19 cellular contexts compared by ENCODE assay signal in the genomic region with DNA sequence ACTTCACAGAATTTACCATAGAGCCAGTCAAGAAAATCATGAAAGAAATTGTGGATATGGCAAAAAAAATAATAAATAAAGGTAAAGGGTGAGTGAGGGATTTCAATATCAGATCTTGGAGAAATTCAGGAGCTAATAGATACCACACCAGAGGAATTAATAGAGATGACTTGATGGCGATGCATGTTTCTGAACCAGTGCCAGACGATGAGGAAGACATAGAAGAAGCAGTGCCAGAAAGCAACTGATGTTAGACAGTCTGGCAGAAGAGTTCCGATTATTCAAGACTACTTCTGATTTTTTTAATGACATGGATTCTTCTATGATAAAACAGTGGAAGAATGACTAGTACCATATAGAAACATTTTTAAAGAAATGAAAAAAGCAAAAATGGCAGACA.
DNase-seq lines count a peak whose midpoint lies in the region; ATAC-seq, FAIRE-seq and TF ChIP-seq lines count a peak whose summit lies in the region.
"Had no signal": no experiment of that assay in that cellular context is flagged by ENCODE, and none has a peak within 500 bp of the region (broad histone marks: within the 10 kb centered on the region; RNA-seq: fewer than 3 reads in every experiment).

No MANE protein-coding gene starts in this region.

- no peaks in the 10 kb centered on the region for H3K9me2 ChIP-seq in GM23248 (ENCODE audit: insufficient read depth)
- no peaks in the 10 kb centered on the region for H3K9me2 ChIP-seq in PC-9 (ENCODE audit: insufficient read depth)
- no peaks in the 10 kb centered on the region for H3K9me2 ChIP-seq in GM23338 (ENCODE audit: insufficient read depth)

- intact Hi-C loops in PC-9 (cut with micrococcal nuclease; ENCODE audit: unreplicated experiment) (no loop called here), head of caudate nucleus (cut with DNase I) (no loop called here)

- H3K27me3 Mint-ChIP-seq in natural killer cell treated with Interleukin-12 subunit alpha and Interleukin-12 subunit beta and Interleukin-15 and Interleukin-18, amount 100 ng/mL, for 72 hours, result no peaks in the 10 kb centered on the region
- H3K27me3 Mint-ChIP-seq in GM23338 (ENCODE audit: insufficient read depth, low read depth, poor library complexity), result no peaks in the 10 kb centered on the region
- H3K27me3 Mint-ChIP-seq: CD4-positive, alpha-beta T cell had no signal

- H3K36me3 ChIP-seq in GM23248 (ENCODE audit: low read depth) (peaks cover 44% of the 10 kb centered on the region), PC-9 (ENCODE audit: low read depth) (no peaks in the 10 kb centered on the region), mesodermal cell (ENCODE audit: control insufficient read depth, insufficient read depth, low read length) (no peaks in the 10 kb centered on the region), GM23338 (ENCODE audit: insufficient read depth) (no peaks in the 10 kb centered on the region)

- no peak for FAIRE-seq in H54 (lab: Jason Lieb, UNC)
- FAIRE-seq: A549, H1, HTR-8/SVneo, K562 had no signal

- H3K9ac ChIP-seq in GM23248, result no peak overlapping the region

- no peaks in the 10 kb centered on the region for H3K9me3 Mint-ChIP-seq in natural killer cell treated with Interleukin-12 subunit alpha and Interleukin-12 subunit beta and Interleukin-15 and Interleukin-18, amount 100 ng/mL, for 72 hours
- no peaks in the 10 kb centered on the region for H3K9me3 Mint-ChIP-seq in GM23338
- H3K9me3 Mint-ChIP-seq: CD4-positive, alpha-beta T cell had no signal

- no TSS peak for BruUV-seq in PC-9 (replicated peaks; lab: Mats Ljungman, UMichigan)

- H3K4me1 ChIP-seq in GM23248 (ENCODE audit: insufficient read depth) (0 out of 2 replicates have a peak, but pooled peaks cover 8% of the 10 kb centered on the region), PC-9 (replicated peaks; ENCODE audit: insufficient read depth) (no peaks in the 10 kb centered on the region), mesodermal cell (ENCODE audit: control insufficient read depth, insufficient read depth, low read length, poor library complexity, severe bottlenecking) (no peaks in the 10 kb centered on the region), GM23338 (ENCODE audit: insufficient read depth) (no peaks in the 10 kb centered on the region)
- H3K4me1 ChIP-seq: A549 had no signal

- WGBS in GM23248 (ENCODE audit: low coverage in 1 of 2, low lambda C conversion rate in 2 of 2, missing lambda C conversion rate in 2 of 2), 2 experiments, result 28 to 34% methylated on average over 3 of the region's 3 CpGs
- 76 to 94% methylated on average over 2 to 3 of the region's 3 CpGs for WGBS in mesodermal cell (ENCODE audit: insufficient coverage in 2 of 2), 2 experiments

- H3K4me2 ChIP-seq in GM23248 (ENCODE audit: unreplicated experiment), result no peak overlapping the region
- no peak overlapping the region for H3K4me2 ChIP-seq in PC-9
- no peak overlapping the region for H3K4me2 ChIP-seq in GM23338
- H3K4me2 ChIP-seq: A549 had no signal

- no peak for ATAC-seq in natural killer cell treated with Interleukin-12 subunit alpha and Interleukin-12 subunit beta and Interleukin-15 and Interleukin-18, amount 100 ng/mL, for 72 hours
- no peak for ATAC-seq in GM23338
- ATAC-seq: A549, K562 had no signal

- no peaks in the 10 kb centered on the region for H3K79me2 ChIP-seq in GM23248 (ENCODE audit: insufficient read depth)
- no peaks in the 10 kb centered on the region for H3K79me2 ChIP-seq in PC-9 (ENCODE audit: low read depth)
- H3K79me2 ChIP-seq in GM23338 (replicated peaks; ENCODE audit: insufficient read depth), result no peaks in the 10 kb centered on the region

- H2AFZ ChIP-seq in GM23248 (no peak overlapping the region), PC-9 (0 out of 2 replicates have a peak overlapping the region, but pooled peaks have one; percentile 7), GM23338 (no peak overlapping the region)

- no peak for TF ChIP-seq CTCF in PC-9 (conservative IDR thresholded peaks at IDR 0.05)
- TF ChIP-seq CTCF in GM23338 (conservative IDR thresholded peaks at IDR 0.05; ENCODE audit: low read depth in 2 of 2), result no peak

- H3F3A ChIP-seq in GM23248 (ENCODE audit: insufficient read depth), result 0 out of 2 replicates have a peak, but pooled peaks cover 4% of the 10 kb centered on the region
- H3F3A ChIP-seq in PC-9 (ENCODE audit: insufficient read depth, low read depth), result no peaks in the 10 kb centered on the region
- no peaks in the 10 kb centered on the region for H3F3A ChIP-seq in GM23338 (replicated peaks; ENCODE audit: low read depth)

- in situ Hi-C loops in GM23248 (cut with MboI), result no loop called here

- no peaks in the 10 kb centered on the region for H3K4me1 Mint-ChIP-seq in natural killer cell treated with Interleukin-12 subunit alpha and Interleukin-12 subunit beta and Interleukin-15 and Interleukin-18, amount 100 ng/mL, for 72 hours (ENCODE audit: low read depth in 2 of 2)
- H3K4me1 Mint-ChIP-seq in GM23338, result 0 out of 3 replicates have a peak, but pooled peaks cover 2% of the 10 kb centered on the region

- POLR2A ChIA-PET in PC-9 (lab: Charles Lee; ENCODE audit: unreplicated experiment), result no interaction called here

- DNase-seq in GM23248 (peak; percentile 48), PC-9 (no peak), GM23338 (ENCODE audit: low spot score) (no peak), H54 (ENCODE audit: insufficient read length, low spot score) (no peak), head of caudate nucleus (no peak)
- no peak for DNase-seq in natural killer cell treated with Interleukin-12 subunit alpha and Interleukin-12 subunit beta and Interleukin-15 and Interleukin-18, amount 100 ng/mL, for 72 hours (ENCODE audit: low spot score)
- DNase-seq: AML-193; CD4-positive, alpha-beta T cell; DMS153; DMS79; GF-D8; HCEC 1CT; IMR-90 had no signal

- H3K4me3 ChIP-seq in GM23248, result no peak overlapping the region
- H3K4me3 ChIP-seq in PC-9, result no peak overlapping the region
- H3K4me3 ChIP-seq in mesodermal cell (ENCODE audit: extremely low read depth, insufficient read depth, low read length, poor library complexity, severe bottlenecking), result no peak overlapping the region
- H3K4me3 ChIP-seq in GM23338, result no peak overlapping the region
- H3K4me3 ChIP-seq: A549, K562 had no signal

- no peaks in the 10 kb centered on the region for H3K36me3 Mint-ChIP-seq in natural killer cell treated with Interleukin-12 subunit alpha and Interleukin-12 subunit beta and Interleukin-15 and Interleukin-18, amount 100 ng/mL, for 72 hours
- no peaks in the 10 kb centered on the region for H3K36me3 Mint-ChIP-seq in GM23338 (ENCODE audit: low read depth)

- H3K9me3 ChIP-seq in GM23248 (ENCODE audit: low read depth), result no peaks in the 10 kb centered on the region
- no peaks in the 10 kb centered on the region for H3K9me3 ChIP-seq in PC-9 (ENCODE audit: insufficient read depth, low read depth)
- H3K9me3 ChIP-seq in mesodermal cell (ENCODE audit: control insufficient read depth, low read length), result no peaks in the 10 kb centered on the region
- H3K9me3 ChIP-seq: A549 had no signal

- no peak overlapping the region for H3K4me3 Mint-ChIP-seq in natural killer cell treated with Interleukin-12 subunit alpha and Interleukin-12 subunit beta and Interleukin-15 and Interleukin-18, amount 100 ng/mL, for 72 hours
- no peak overlapping the region for H3K4me3 Mint-ChIP-seq in GM23338
- H3K4me3 Mint-ChIP-seq: CD4-positive, alpha-beta T cell had no signal

- CTCF ChIA-PET in PC-9 (lab: Charles Lee), result no interaction called here

- H3K27ac Mint-ChIP-seq in natural killer cell treated with Interleukin-12 subunit alpha and Interleukin-12 subunit beta and Interleukin-15 and Interleukin-18, amount 100 ng/mL, for 72 hours, result no peak overlapping the region
- H3K27ac Mint-ChIP-seq in GM23338, result no peak overlapping the region
- H3K27ac Mint-ChIP-seq: CD4-positive, alpha-beta T cell had no signal

- H4K20me1 ChIP-seq in GM23248 (ENCODE audit: insufficient read depth) (no peaks in the 10 kb centered on the region), PC-9 (ENCODE audit: insufficient read depth) (no peaks in the 10 kb centered on the region), GM23338 (replicated peaks; ENCODE audit: insufficient read depth) (no peaks in the 10 kb centered on the region)

- H3K27me3 ChIP-seq in GM23248 (replicated peaks; ENCODE audit: insufficient read depth) (no peaks in the 10 kb centered on the region), PC-9 (ENCODE audit: insufficient read depth, low read depth) (no peaks in the 10 kb centered on the region), GM23338 (ENCODE audit: insufficient read depth) (no peaks in the 10 kb centered on the region)

- H3K27ac ChIP-seq in GM23248 (no peak overlapping the region), PC-9 (no peak overlapping the region), mesodermal cell (ENCODE audit: low read depth, low read length, severe bottlenecking) (peak overlapping the region; percentile 60), GM23338 (ENCODE audit: low read depth) (no peak overlapping the region)
- H3K27ac ChIP-seq: A549, C4-2B had no signal

- no peak for TF ChIP-seq POLR2A in H54 (IDR thresholded peaks at IDR 0.05; ENCODE audit: low read depth, low read length)

TF ChIP-seq in GM23338, 12 proteins besides CTCF, POLR2A, EP300 and RAD21 (continues in another document):
- TF ChIP-seq EZH2 (IDR thresholded peaks at IDR 0.05; ENCODE audit: low read depth, unreplicated experiment) (no peak), ETS1 (IDR thresholded peaks at IDR 0.05) (no peak), EZH2phosphoT487 (IDR thresholded peaks at IDR 0.05; ENCODE audit: unreplicated experiment) (no peak)
